In genomic region chr10:124560377-124560776, GRCh38 we compare ENCODE assay signal across 11 cellular contexts.
DNase-seq lines count a peak whose midpoint lies in the region; ATAC-seq and TF ChIP-seq lines count a peak whose summit lies in the region.
"Had no signal": no experiment of that assay in that cellular context is flagged by ENCODE, and none has a peak within 500 bp of the region (broad histone marks: within the 10 kb centered on the region; RNA-seq: fewer than 3 reads in every experiment).

No MANE protein-coding gene starts in this region.

- DNase-seq in AG10803 (ENCODE audit: low read depth) (peak; percentile 60), amygdala (lab: John Stamatoyannopoulos, UW) (peak in 34 of 56 donors; percentile 19 to 85 (median 48)), Right ventricle myocardium superior (peak; percentile 78), posterior cingulate gyrus (peak in 8 of 10 donors; percentile 46 to 95 (median 74)), SK-N-DZ (ENCODE audit: low spot score) (no peak), OCI-M2 (lab: John Stamatoyannopoulos, UW; ENCODE audit: unreplicated experiment) (no peak)
- DNase-seq: COR-L47; naive thymus-derived CD4-positive, alpha-beta T cell; stimulated activated naive CD8-positive, alpha-beta T cell treated with anti-CD3 and anti-CD28 coated beads, Interleukin-15, Interleukin-2, amounts not matched to agents 100 U/mL and 50 U/mL, for 24 hours had no signal

- ATAC-seq in Right ventricle myocardium superior (ENCODE audit: poor library complexity): peak; percentile 90
- ATAC-seq in GM21423 (IDR thresholded peaks at IDR 0.05; ENCODE audit: unreplicated experiment): no peak
- no peak for ATAC-seq in HG02623 (IDR thresholded peaks at IDR 0.05; ENCODE audit: unreplicated experiment)
- ATAC-seq: naive thymus-derived CD4-positive, alpha-beta T cell; stimulated activated naive CD8-positive, alpha-beta T cell treated with anti-CD3 and anti-CD28 coated beads, Interleukin-15, Interleukin-2, amounts not matched to agents 100 U/mL and 50 U/mL, for 24 hours had no signal

- H3K4me3 ChIP-seq in AG10803 (ENCODE audit: low read length): no peak overlapping the region

- intact Hi-C loops in Right ventricle myocardium superior (cut with DNase I) (no loop called here), posterior cingulate gyrus (cut with DNase I) (no loop called here)

- TF ChIP-seq CTCF in AG10803 (conservative IDR thresholded peaks at IDR 0.05; ENCODE audit: low read length): no peak

Comparison
In these comparisons a context has a peak if more than half of its experiments do, and no peak if none do; other contexts are left out.
1. DNase-seq: peak in AG10803 (single experiment), amygdala (34 of 56), Right ventricle myocardium superior (single experiment) and posterior cingulate gyrus (8 of 10); none in SK-N-DZ (single experiment) and OCI-M2 (single experiment).